Comparison of ENCODE assay signal across 10 cellular contexts in genomic region chr2:241940329-241940728, GRCh38.
A peak's percentile ranks its signal among the peaks of the same experiment; 100 is the strongest.
DNase-seq lines count a peak whose midpoint lies in the region; ATAC-seq, FAIRE-seq and TF ChIP-seq lines count a peak whose summit lies in the region.
"Had no signal": no experiment of that assay in that cellular context is flagged by ENCODE, and none has a peak within 500 bp of the region (broad histone marks: within the 10 kb centered on the region; RNA-seq: fewer than 3 reads in every experiment).

No MANE protein-coding gene starts in this region.

- H3K4me3 ChIP-seq in CD8-positive, alpha-beta memory T cell (ENCODE audit: low read length): no peak overlapping the region
- no peak overlapping the region for H3K4me3 ChIP-seq in keratinocyte (ENCODE audit: control insufficient read depth in 2 of 3, extremely low read depth in 1 of 3, insufficient read depth in 2 of 3, low read depth in 1 of 3, low read length in 3 of 3)

- H3K4me1 Mint-ChIP-seq in CD8-positive, alpha-beta memory T cell: peaks cover 11 to 18% (median 16%) of the 10 kb centered on the region in 3 donors
- H3K4me1 Mint-ChIP-seq: mesothelial cell of epicardium had no signal

- no peak overlapping the region for H3K9ac ChIP-seq in keratinocyte (ENCODE audit: control insufficient read depth, extremely low read depth, insufficient read depth, low read length)

- H3K4me3 Mint-ChIP-seq in CD8-positive, alpha-beta memory T cell: no peak overlapping the region
- H3K4me3 Mint-ChIP-seq: mesothelial cell of epicardium had no signal

- FAIRE-seq in keratinocyte (lab: Jason Lieb, UNC): no peak

- TF ChIP-seq CTCF in GM20000 (IDR thresholded peaks at IDR 0.05; ENCODE audit: extremely low read depth, missing control alignments) (peak; percentile 11), keratinocyte (optimal IDR thresholded peaks at IDR 0.05 in 1 of 3, IDR thresholded peaks at IDR 0.05 in 1 of 3, conservative IDR thresholded peaks at IDR 0.05 in 1 of 3; ENCODE audit: extremely low read depth in 1 of 3, insufficient read depth in 2 of 3, low read length in 3 of 3) (peak; percentile 21 to 51 (median 26))

- dilution Hi-C loops in keratinocyte (cut with MboI; ENCODE audit: extremely low pct_ligation_motif_present, low sequenced_read_pairs): no loop called here

- CTCF ChIA-PET in CD8-positive, alpha-beta memory T cell (lab: Charles Lee): interaction anchor here (1.1 kb wide), 1 partner anchor 11 kb away, joined by 5 read pairs; no protein-coding TSS in a partner anchor

- H3K36me3 Mint-ChIP-seq in CD8-positive, alpha-beta memory T cell: peaks cover 0 to 7% (median 3%) of the 10 kb centered on the region in 3 donors

- H2AFZ ChIP-seq in keratinocyte (ENCODE audit: control insufficient read depth, low read length): no peak overlapping the region

- H3K9me3 ChIP-seq in CD8-positive, alpha-beta memory T cell (ENCODE audit: low read length): no peaks in the 10 kb centered on the region
- H3K9me3 ChIP-seq in keratinocyte (ENCODE audit: control insufficient read depth, low read depth, low read length): no peaks in the 10 kb centered on the region

- peaks cover 12% of the 10 kb centered on the region for H3K4me1 ChIP-seq in CD8-positive, alpha-beta memory T cell (ENCODE audit: insufficient read depth, low read length)
- no peaks in the 10 kb centered on the region for H3K4me1 ChIP-seq in keratinocyte (ENCODE audit: control insufficient read depth, extremely low read depth, insufficient read depth, low read length)

- H3K36me3 ChIP-seq in CD8-positive, alpha-beta memory T cell (ENCODE audit: insufficient read depth, low read length): no peaks in the 10 kb centered on the region
- H3K36me3 ChIP-seq in keratinocyte (ENCODE audit: control insufficient read depth in 2 of 2, extremely low read depth in 1 of 2, insufficient read depth in 2 of 2, low read length in 2 of 2): no peaks in the 10 kb centered on the region

- no peaks in the 10 kb centered on the region for H3K27me3 ChIP-seq in CD8-positive, alpha-beta memory T cell (ENCODE audit: insufficient read depth, low read length, poor library complexity, severe bottlenecking)
- H3K27me3 ChIP-seq in keratinocyte (ENCODE audit: control insufficient read depth, extremely low read depth, insufficient read depth, low read length): no peaks in the 10 kb centered on the region

- no peaks in the 10 kb centered on the region for H4K20me1 ChIP-seq in keratinocyte (ENCODE audit: control insufficient read depth, extremely low read depth, insufficient read depth, low read length)

- H3K9me1 ChIP-seq in keratinocyte (ENCODE audit: control insufficient read depth, extremely low read depth, insufficient read depth, low read length): no peaks in the 10 kb centered on the region

- H3K27ac ChIP-seq in CD8-positive, alpha-beta memory T cell (ENCODE audit: low read depth, low read length): no peak overlapping the region
- no peak overlapping the region for H3K27ac ChIP-seq in keratinocyte (ENCODE audit: control insufficient read depth, insufficient read depth, low read length)

- no peaks in the 10 kb centered on the region for H3K9me3 Mint-ChIP-seq in CD8-positive, alpha-beta memory T cell

- in situ Hi-C loops in SK-MEL-5 (cut with HindIII; ENCODE audit: low pct_unique_long_range_greater_than_20kb, low sequenced_read_pairs): no loop called here

- no peak for DNase-seq in CD8-positive, alpha-beta memory T cell
- DNase-seq in GM20000 (ENCODE audit: low spot score) (no peak), SK-MEL-5 (ENCODE audit: low read depth, low spot score) (peak; percentile 53), keratinocyte (ENCODE audit: low read depth, low spot score) (no peak), AG20443 (ENCODE audit: low spot score) (no peak), SW 1271 (lab: John Stamatoyannopoulos, UW) (no peak)
- DNase-seq: NCI-H524 treated with DMSO at 0.1 percent for 48 hours had no signal

- POLR2A ChIA-PET in CD8-positive, alpha-beta memory T cell (lab: Charles Lee): no interaction called here

- no peak overlapping the region for H3K4me2 ChIP-seq in keratinocyte (ENCODE audit: control insufficient read depth, extremely low read depth, insufficient read depth, low read depth, low read length)

- H3K27ac Mint-ChIP-seq in CD8-positive, alpha-beta memory T cell: peak overlapping the region in 5 of 8 donors; percentile 25 to 79 (median 42)
- H3K27ac Mint-ChIP-seq: mesothelial cell of epicardium had no signal

- no peaks in the 10 kb centered on the region for H3K79me2 ChIP-seq in keratinocyte (ENCODE audit: control insufficient read depth, insufficient read depth, low read length)

- ATAC-seq in GM19395 (IDR thresholded peaks at IDR 0.05; ENCODE audit: unreplicated experiment): no peak
- ATAC-seq: esophagus mucosa had no signal

- H3K27me3 Mint-ChIP-seq in CD8-positive, alpha-beta memory T cell: no peaks in the 10 kb centered on the region
